In genomic region chr12:54393350-54393655, GRCh38 we compare ENCODE assay signal across 1 cellular context.
TF ChIP-seq lines count a peak whose summit lies in the region.

No MANE protein-coding gene starts in this region.

TF ChIP-seq in K562, 482 proteins besides CTCF, POLR2A, EP300 and RAD21:
- TF ChIP-seq ERF (CRISPR knock-in tag; IDR thresholded peaks at IDR 0.05): no peak
- no peak for TF ChIP-seq PATZ1 (CRISPR knock-in tag; IDR thresholded peaks at IDR 0.05; ENCODE audit: borderline replicate concordance)
- TF ChIP-seq TFAP4 (CRISPR knock-in tag; IDR thresholded peaks at IDR 0.05; ENCODE audit: borderline replicate concordance): 0 out of 2 replicates have a peak, but pooled peaks have one; percentile 64
- TF ChIP-seq ZBTB7A (IDR thresholded peaks at IDR 0.05; ENCODE audit: borderline replicate concordance, control insufficient read depth, low read depth, low read length): 0 out of 2 replicates have a peak, but pooled peaks have one; percentile 5
- peak; percentile 73 for TF ChIP-seq PRDM10 (IDR thresholded peaks at IDR 0.05; ENCODE audit: partially characterized antibody)
- TF ChIP-seq HSF4 (CRISPR knock-in tag; IDR thresholded peaks at IDR 0.05; ENCODE audit: borderline replicate concordance): no peak
- TF ChIP-seq ZNF655 (CRISPR knock-in tag; IDR thresholded peaks at IDR 0.05): no peak
- TF ChIP-seq ESRRA (IDR thresholded peaks at IDR 0.05; ENCODE audit: borderline replicate concordance, low read depth): peak; percentile 55
- no peak for TF ChIP-seq GTF2B (IDR thresholded peaks at IDR 0.05; ENCODE audit: extremely low read depth, insufficient read length)
- no peak for TF ChIP-seq EP400 (IDR thresholded peaks at IDR 0.05)
